In genomic region chr12:49094104-49094948, GRCh38 we compare ENCODE assay signal across 9 cellular contexts. TPM values are rescaled to one million over a fixed set of nuclear protein-coding genes. Genes with fewer than 3 reads are reported as not detected.
DNase-seq lines count a peak whose midpoint lies in the region; ATAC-seq, FAIRE-seq and TF ChIP-seq lines count a peak whose summit lies in the region.
"Had no signal": no experiment of that assay in that cellular context is flagged by ENCODE, and none has a peak within 500 bp of the region (broad histone marks: within the 10 kb centered on the region; RNA-seq: fewer than 3 reads in every experiment).

Gene DHH, minus strand, starts transcription at chr12:49094801. Its CDS starts 289 bp downstream, at chr12:49094512.

- no peaks in the 10 kb centered on the region for H3K9me2 ChIP-seq in OCI-LY1 (ENCODE audit: low read depth, low read length)

- peak within 1 kb of the TSS; percentile 39; the same call in 1 of the 2 replicates for H3K4me2 ChIP-seq in OCI-LY1 (ENCODE audit: low read length)

- no peak within 1 kb of the TSS for H2AFZ ChIP-seq in OCI-LY1 (ENCODE audit: low read length)

- no peaks in the 10 kb centered on the region for H3K9me3 Mint-ChIP-seq in T-helper 2 cell treated with Interferon-gamma antibody and Interleukin-4, amounts not matched to agents 5 μg/mL and 100 μg/mL, for 36 hours

- H3K9me3 ChIP-seq in OCI-LY1 (ENCODE audit: low read length), result no peaks in the 10 kb centered on the region

- peaks cover 9% of the 10 kb centered on the region for H3K36me3 Mint-ChIP-seq in T-helper 2 cell treated with Interferon-gamma antibody and Interleukin-4, amounts not matched to agents 5 μg/mL and 100 μg/mL, for 36 hours (ENCODE audit: low read depth)

- TF ChIP-seq POLR2A in GM12892 (IDR thresholded peaks at IDR 0.05; ENCODE audit: low read depth, low read length), result no peak

- no peak for ATAC-seq in HG02973 (IDR thresholded peaks at IDR 0.05; ENCODE audit: unreplicated experiment)
- ATAC-seq in GM21360 (IDR thresholded peaks at IDR 0.05; ENCODE audit: unreplicated experiment), result no peak

- H3K36me3 ChIP-seq in H7 (replicated peaks; ENCODE audit: control insufficient read depth, insufficient read depth, low read length) (peaks cover 11% of the 10 kb centered on the region), OCI-LY1 (ENCODE audit: insufficient read depth, low read length) (peaks cover 17% of the 10 kb centered on the region)

- peaks cover 16% of the 10 kb centered on the region for H3K4me1 ChIP-seq in OCI-LY1 (ENCODE audit: insufficient read depth, low read length, severe bottlenecking)

- no peak within 1 kb of the TSS for H3K9ac ChIP-seq in OCI-LY1 (ENCODE audit: low read length)

- H3K27me3 Mint-ChIP-seq in T-helper 2 cell treated with Interferon-gamma antibody and Interleukin-4, amounts not matched to agents 5 μg/mL and 100 μg/mL, for 36 hours (ENCODE audit: low read depth), result peaks cover 62% of the 10 kb centered on the region

- DNase-seq in H7, result peak; percentile 92
- peak in 23 of 42 donors; percentile 4 to 61 (median 28) for DNase-seq in head of caudate nucleus
- DNase-seq in retinal pigment epithelial cell (ENCODE audit: low read depth), result no peak
- DNase-seq in GM12892 (ENCODE audit: insufficient read length), result no peak
- no peak for DNase-seq in T-helper 2 cell treated with Interferon-gamma antibody and Interleukin-4, amounts not matched to agents 5 μg/mL and 100 μg/mL, for 36 hours (ENCODE audit: low spot score)

- no peaks in the 10 kb centered on the region for H4K20me1 ChIP-seq in OCI-LY1 (ENCODE audit: insufficient read depth, low read length)

- FAIRE-seq in GM12892 (lab: Jason Lieb, UNC), result no peak

- H3K4me1 Mint-ChIP-seq in T-helper 2 cell treated with Interferon-gamma antibody and Interleukin-4, amounts not matched to agents 5 μg/mL and 100 μg/mL, for 36 hours (ENCODE audit: low read depth), result peaks cover 31% of the 10 kb centered on the region

- H3K27me3 ChIP-seq in H7 (ENCODE audit: control insufficient read depth, insufficient read depth, low read length) (peaks cover 66% of the 10 kb centered on the region), OCI-LY1 (ENCODE audit: insufficient read depth, low read length) (no peaks in the 10 kb centered on the region; the same call in none of the 2 replicates)

- H3K4me3 ChIP-seq in H7 (ENCODE audit: insufficient read depth, low read depth, low read length) (peak within 1 kb of the TSS; percentile 28), OCI-LY1 (ENCODE audit: low read depth, low read length, poor library complexity, severe bottlenecking) (no peak within 1 kb of the TSS), retinal pigment epithelial cell (ENCODE audit: low read length) (peak within 1 kb of the TSS; percentile 37)

- no peaks in the 10 kb centered on the region for H3F3A ChIP-seq in OCI-LY1 (ENCODE audit: insufficient read depth, low read length)

- no peak for TF ChIP-seq CTCF in OCI-LY1 (IDR thresholded peaks at IDR 0.05; ENCODE audit: low read length)
- TF ChIP-seq CTCF in retinal pigment epithelial cell (conservative IDR thresholded peaks at IDR 0.05; ENCODE audit: low read depth, low read length), result no peak

- no peak within 1 kb of the TSS for H3K4me3 Mint-ChIP-seq in T-helper 2 cell treated with Interferon-gamma antibody and Interleukin-4, amounts not matched to agents 5 μg/mL and 100 μg/mL, for 36 hours

- H3K27ac ChIP-seq in OCI-LY1 (ENCODE audit: low read depth, low read length, poor library complexity, severe bottlenecking), result no peak within 1 kb of the TSS

- no peak within 1 kb of the TSS for H3K27ac Mint-ChIP-seq in T-helper 2 cell treated with Interferon-gamma antibody and Interleukin-4, amounts not matched to agents 5 μg/mL and 100 μg/mL, for 36 hours

- no peaks in the 10 kb centered on the region for H3K79me2 ChIP-seq in OCI-LY1 (ENCODE audit: insufficient read depth, low read length)

- intact Hi-C loops in head of caudate nucleus (cut with DNase I), result no loop called here

RNA-seq across cellular contexts. Expression of gene DHH, which starts in this region (rescaled TPM):
- not detected in 2 replicates for total RNA-seq in H7 (2014; rRNA removed; shearing (Covaris generic))
- polyA plus RNA-seq in GM12892 (2012; ENCODE audit: missing spikeins), result not detected
- total RNA-seq: HT1080 had no signal

Comparison
In these comparisons a context has a peak if more than half of its experiments do, and no peak if none do; other contexts are left out.
1. Peak in DNase-seq and H3K4me3 ChIP-seq in H7; RNA of the gene not detected or under 1 TPM.
2. DNase-seq: peak in head of caudate nucleus (23 of 42); none in retinal pigment epithelial cell (single experiment), GM12892 (single experiment) and T-helper 2 cell treated with Interferon-gamma antibody and Interleukin-4, amounts not matched to agents 5 μg/mL and 100 μg/mL, for 36 hours (single experiment).